18 cellular contexts compared by ENCODE assay signal in genomic region chr12:3931721-3932120, GRCh38. TPM values are rescaled to one million over a fixed set of nuclear protein-coding genes. Genes with fewer than 3 reads are reported as not detected.
DNase-seq lines count a peak whose midpoint lies in the region; TF ChIP-seq lines count a peak whose summit lies in the region.
"Had no signal": no experiment of that assay in that cellular context is flagged by ENCODE, and none has a peak within 500 bp of the region (broad histone marks: within the 10 kb centered on the region; RNA-seq: fewer than 3 reads in every experiment).

No MANE protein-coding gene starts in this region.

- WGBS in adrenal gland, 4 donors: 41 to 54% (median 52%) methylated on average over 4 to 6 of the region's 6 CpGs
- 38 to 49% methylated on average over 6 of the region's 6 CpGs for WGBS in testis, 2 donors

- no peaks in the 10 kb centered on the region for H3K9me3 Mint-ChIP-seq in mesothelial cell of epicardium
- H3K9me3 Mint-ChIP-seq: HFFc6 had no signal

- H3K4me3 Mint-ChIP-seq in mesothelial cell of epicardium: no peak overlapping the region
- H3K4me3 Mint-ChIP-seq: HFFc6 had no signal

- H3K4me1 ChIP-seq in adrenal gland (replicated peaks in 1 of 2) (no peaks in the 10 kb centered on the region), testis (peaks cover 17% of the 10 kb centered on the region)

- TF ChIP-seq CTCF in LNCaP clone FGC (IDR thresholded peaks at IDR 0.05; ENCODE audit: control insufficient read depth, extremely low read depth, insufficient read depth): no peak
- TF ChIP-seq CTCF in adrenal gland (IDR thresholded peaks at IDR 0.05): no peak
- TF ChIP-seq CTCF in mesothelial cell of epicardium (IDR thresholded peaks at IDR 0.05; ENCODE audit: unreplicated experiment): no peak
- TF ChIP-seq CTCF in testis (IDR thresholded peaks at IDR 0.05): no peak
- TF ChIP-seq CTCF in GM20000 (IDR thresholded peaks at IDR 0.05; ENCODE audit: extremely low read depth, missing control alignments): no peak

- DNase-seq in LNCaP clone FGC (ENCODE audit: low read depth) (peak; percentile 30), adrenal gland (peak in 5 of 7 donors; percentile 39 to 61 (median 48)), mesothelial cell of epicardium (ENCODE audit: low spot score in 2 of 2, unreplicated experiment in 2 of 2) (peak in 1 of 2 experiments; percentile 66), testis (peak; percentile 30), NCI-H2029 (lab: John Stamatoyannopoulos, UW) (no peak), NCI-H510A (lab: John Stamatoyannopoulos, UW) (no peak), GM20000 (ENCODE audit: low spot score) (no peak)
- DNase-seq: ACHN, C1 segment of cervical spinal cord, DMS79 treated with DMSO at 0.1 percent for 48 hours, H7, HFFc6, NCI-H1105, NCI-H2081 treated with DMSO at 0.1 percent for 48 hours, NCI-H748 treated with DMSO at 0.1 percent for 48 hours, OCI-M1, Right ventricle myocardium superior had no signal

- peak overlapping the region; percentile 67 for H3K27ac Mint-ChIP-seq in mesothelial cell of epicardium
- H3K27ac Mint-ChIP-seq: HFFc6 had no signal

- H3K4me1 Mint-ChIP-seq in mesothelial cell of epicardium: peaks cover 53% of the 10 kb centered on the region

- H3K27me3 ChIP-seq in adrenal gland (peaks cover 3% of the 10 kb centered on the region), testis (no peaks in the 10 kb centered on the region)

- H3K9me3 ChIP-seq in adrenal gland (replicated peaks in 1 of 3) (no peaks in the 10 kb centered on the region), testis (no peaks in the 10 kb centered on the region)

- TF ChIP-seq POLR2A in adrenal gland (IDR thresholded peaks at IDR 0.05): no peak
- no peak for TF ChIP-seq POLR2A in testis (IDR thresholded peaks at IDR 0.05)

- intact Hi-C loops in adrenal gland (cut with DNase I): no loop called here
- intact Hi-C loops in testis (cut with DNase I; ENCODE audit: low total_unique reads): no loop called here

- no peaks in the 10 kb centered on the region for H3K27me3 Mint-ChIP-seq in mesothelial cell of epicardium (ENCODE audit: low read depth)

- no peak overlapping the region for H3K4me3 ChIP-seq in LNCaP clone FGC (ENCODE audit: low read depth, low read length)
- no peak overlapping the region for H3K4me3 ChIP-seq in adrenal gland
- H3K4me3 ChIP-seq in testis: no peak overlapping the region
- H3K4me3 ChIP-seq: K562 had no signal

- H3K27ac ChIP-seq in adrenal gland: no peak overlapping the region
- peak overlapping the region in 1 of 2 donors; percentile 74 for H3K27ac ChIP-seq in testis

- no peaks in the 10 kb centered on the region for H3K36me3 Mint-ChIP-seq in mesothelial cell of epicardium

- no peaks in the 10 kb centered on the region for H3K36me3 ChIP-seq in adrenal gland (replicated peaks in 1 of 2)
- no peaks in the 10 kb centered on the region for H3K36me3 ChIP-seq in testis (ENCODE audit: low read depth, missing control alignments)

RNA-seq across cellular contexts. Expression of gene PARP11, which starts 58.5 kb away (rescaled TPM):
- total RNA-seq in adrenal gland (10 to 100 TPM; 10.5 to 29.8 (median 18.0) TPM), mesothelial cell of epicardium (16.3 to 18.6 TPM (median 16.7 TPM) in 3 replicates), testis (10 to 100 TPM; 20.5 to 20.6 TPM)
- polyA plus RNA-seq in adrenal gland (10 to 100 TPM in 1 of 3 donors, 1 to 10 TPM in 2; 2.8 to 19.9 (median 4.5) TPM), testis (ENCODE audit: insufficient read depth, low read depth, low replicate concordance) (16.8 TPM)

Comparison
In these comparisons a context has a peak if more than half of its experiments do, and no peak if none do; other contexts are left out.
1. DNase-seq: peak in LNCaP clone FGC (single experiment), adrenal gland (5 of 7) and testis (single experiment); none in NCI-H2029 (single experiment), NCI-H510A (single experiment) and GM20000 (single experiment).